ENCODE assay signal across 27 cellular contexts in genomic region chr1:234169161-234169849, GRCh38.
"Had no signal": no experiment of that assay in that cellular context is flagged by ENCODE, and none has a peak within 500 bp of the region (broad histone marks: within the 10 kb centered on the region; RNA-seq: fewer than 3 reads in every experiment).

No MANE protein-coding gene starts in this region.

- H3K4me1 Mint-ChIP-seq: mesothelial cell of epicardium had no signal

- H3K27ac Mint-ChIP-seq: activated T-cell treated with anti-CD3 and anti-CD28 coated beads, Interleukin-2, amount 50 U/mL, for 72 hours; effector memory CD8-positive, alpha-beta T cell; mesothelial cell of epicardium; naive thymus-derived CD8-positive, alpha-beta T cell; WTC11 had no signal

- DNase-seq: activated CD4-positive, alpha-beta T cell treated with anti-CD3 and anti-CD28 coated beads for 48 hours; activated effector memory CD4-positive, alpha-beta T cell treated with anti-CD3 and anti-CD28 coated beads, Interleukin-2, amount 50 U/mL, for 16 hours; activated naive CD4-positive, alpha-beta T cell treated with anti-CD3 and anti-CD28 coated beads, Interleukin-2, amount 50 U/mL, for 16 hours; activated T-cell treated with anti-CD3 and anti-CD28 coated beads, Interleukin-2, amount 50 U/mL, for 72 hours; adrenal gland; brain microvascular endothelial cell; effector memory CD8-positive, alpha-beta T cell; gastrocnemius medialis; hippocampal formation; kidney glomerular epithelial cell; left ventricle myocardium inferior; naive thymus-derived CD8-positive, alpha-beta T cell; ovary; spleen; stimulated activated CD4-positive, alpha-beta T cell treated with anti-CD3 and anti-CD28 coated beads, Interleukin-4, amount 100 ng/mL, for 1 hour; stimulated activated naive CD4-positive, alpha-beta T cell; T-helper 1 cell; T-helper 9 cell; testis; trophoblast cell; uterus had no signal

- H3K36me3 ChIP-seq: adrenal gland, ascending aorta, brain microvascular endothelial cell, gastrocnemius medialis, left ventricle myocardium inferior, neutrophil, ovary, prostate gland, spleen, uterus had no signal

- H3K9me3 Mint-ChIP-seq: activated T-cell treated with anti-CD3 and anti-CD28 coated beads, Interleukin-2, amount 50 U/mL, for 72 hours; effector memory CD8-positive, alpha-beta T cell; mesothelial cell of epicardium; naive thymus-derived CD8-positive, alpha-beta T cell had no signal

- H3K36me3 Mint-ChIP-seq: mesothelial cell of epicardium; naive thymus-derived CD8-positive, alpha-beta T cell; WTC11 had no signal

- H3K4me3 Mint-ChIP-seq: activated T-cell treated with anti-CD3 and anti-CD28 coated beads, Interleukin-2, amount 50 U/mL, for 72 hours; effector memory CD8-positive, alpha-beta T cell; mesothelial cell of epicardium; naive thymus-derived CD8-positive, alpha-beta T cell; WTC11 had no signal

- H3K27ac ChIP-seq: adrenal gland, ascending aorta, brain microvascular endothelial cell, left ventricle myocardium inferior, neutrophil, ovary, prostate gland, spleen, testis, uterus had no signal

- H3K27me3 ChIP-seq: adrenal gland, ascending aorta, brain microvascular endothelial cell, gastrocnemius medialis, neutrophil, ovary, testis, uterus had no signal

- H3K4me3 ChIP-seq: adrenal gland, ascending aorta, gastrocnemius medialis, left ventricle myocardium inferior, ovary, prostate gland, spleen, testis, uterus had no signal

- H3K4me1 ChIP-seq: adrenal gland, ascending aorta, left ventricle myocardium inferior, prostate gland, testis, uterus had no signal

- H3K9me3 ChIP-seq: adrenal gland, ascending aorta, gastrocnemius medialis, left ventricle myocardium inferior, neutrophil, ovary, prostate gland, spleen, testis, uterus had no signal

- ATAC-seq: effector memory CD8-positive, alpha-beta T cell; esophagus mucosa; naive thymus-derived CD8-positive, alpha-beta T cell; WTC11 had no signal
